Comparison of ENCODE assay signal across 11 cellular contexts in genomic region chr17:8941980-8942617, GRCh38. TPM values are rescaled to one million over a fixed set of nuclear protein-coding genes. Genes with fewer than 3 reads are reported as not detected.
DNase-seq lines count a peak whose midpoint lies in the region; ATAC-seq and TF ChIP-seq lines count a peak whose summit lies in the region.
"Had no signal": no experiment of that assay in that cellular context is flagged by ENCODE, and none has a peak within 500 bp of the region (broad histone marks: within the 10 kb centered on the region; RNA-seq: fewer than 3 reads in every experiment).

No MANE protein-coding gene starts in this region.

- peaks cover 25 to 96% (median 72%) of the 10 kb centered on the region in 4 donors for H3K4me1 Mint-ChIP-seq in CD4-positive, CD25-positive, alpha-beta regulatory T cell
- peaks cover 50% of the 10 kb centered on the region for H3K4me1 Mint-ChIP-seq in memory B cell
- H3K4me1 Mint-ChIP-seq in HFFc6 (ENCODE audit: low read depth): no peaks in the 10 kb centered on the region

- DNase-seq in CD4-positive, CD25-positive, alpha-beta regulatory T cell: peak in 1 of 3 donors; percentile 75
- DNase-seq in activated CD8-positive, alpha-beta memory T cell treated with anti-CD3 and anti-CD28 coated beads for 24 hours: peak; percentile 74
- DNase-seq in memory B cell (ENCODE audit: low spot score in 2 of 2) (no peak), HFFc6 (no peak), NCI-H69 (lab: John Stamatoyannopoulos, UW) (no peak), NCI-H748 treated with DMSO at 0.1 percent for 48 hours (lab: John Stamatoyannopoulos, UW) (no peak)
- DNase-seq: colonic mucosa, NCI-H2107, OCI-M1 had no signal

- H3K27me3 ChIP-seq in CD4-positive, CD25-positive, alpha-beta regulatory T cell (ENCODE audit: control insufficient read depth, insufficient read depth, low read length): no peaks in the 10 kb centered on the region
- H3K27me3 ChIP-seq: colonic mucosa had no signal

- peaks cover 0 to 5% (median 1%) of the 10 kb centered on the region in 7 donors for H3K9me3 Mint-ChIP-seq in CD4-positive, CD25-positive, alpha-beta regulatory T cell
- H3K9me3 Mint-ChIP-seq in memory B cell (peaks cover 5% of the 10 kb centered on the region), HFFc6 (peaks cover 51% of the 10 kb centered on the region)

- H3K36me3 ChIP-seq in CD4-positive, CD25-positive, alpha-beta regulatory T cell (ENCODE audit: control insufficient read depth, insufficient read depth, low read length): peaks cover 37% of the 10 kb centered on the region
- H3K36me3 ChIP-seq: colonic mucosa had no signal

- H3K4me1 ChIP-seq in CD4-positive, CD25-positive, alpha-beta regulatory T cell (ENCODE audit: control insufficient read depth, insufficient read depth, low read length, poor library complexity, severe bottlenecking): peaks cover 78% of the 10 kb centered on the region
- H3K4me1 ChIP-seq: colonic mucosa had no signal

- peaks cover 0 to 2% of the 10 kb centered on the region in 2 experiments for H3K9me3 ChIP-seq in CD4-positive, CD25-positive, alpha-beta regulatory T cell (ENCODE audit: control insufficient read depth in 2 of 2, low read length in 2 of 2)
- H3K9me3 ChIP-seq: colonic mucosa had no signal

- peak overlapping the region; percentile 97 to 99 (median 97) for H3K27ac Mint-ChIP-seq in CD4-positive, CD25-positive, alpha-beta regulatory T cell
- H3K27ac Mint-ChIP-seq in memory B cell: peak overlapping the region; percentile 88
- no peak overlapping the region for H3K27ac Mint-ChIP-seq in HFFc6

- H3K27ac ChIP-seq in CD4-positive, CD25-positive, alpha-beta regulatory T cell (ENCODE audit: insufficient read depth, low read length, poor library complexity, severe bottlenecking): peak overlapping the region; percentile 89
- H3K27ac ChIP-seq: colonic mucosa had no signal

- peaks cover 48% of the 10 kb centered on the region for H3K36me3 Mint-ChIP-seq in CD4-positive, CD25-positive, alpha-beta regulatory T cell
- H3K36me3 Mint-ChIP-seq in memory B cell (peaks cover 39% of the 10 kb centered on the region), HFFc6 (ENCODE audit: low read depth) (no peaks in the 10 kb centered on the region)

- peak in 1 of 2 donors; percentile 8 for ATAC-seq in CD4-positive, CD25-positive, alpha-beta regulatory T cell (ENCODE audit: low read depth in 2 of 2)
- peak; percentile 3 for ATAC-seq in GM21717 (IDR thresholded peaks at IDR 0.05; ENCODE audit: unreplicated experiment)
- ATAC-seq in memory B cell (ENCODE audit: low read depth): peak; percentile 14
- ATAC-seq in HG03521 (IDR thresholded peaks at IDR 0.05; ENCODE audit: unreplicated experiment): no peak

- peak overlapping the region; percentile 57 for H3K4me3 ChIP-seq in CD4-positive, CD25-positive, alpha-beta regulatory T cell (ENCODE audit: low read depth, low read length)
- H3K4me3 ChIP-seq: colonic mucosa had no signal

- peak overlapping the region; percentile 76 to 89 (median 88) for H3K4me3 Mint-ChIP-seq in CD4-positive, CD25-positive, alpha-beta regulatory T cell
- peak overlapping the region; percentile 79 for H3K4me3 Mint-ChIP-seq in memory B cell
- no peak overlapping the region for H3K4me3 Mint-ChIP-seq in HFFc6

- TF ChIP-seq CTCF in HFFc6 (IDR thresholded peaks at IDR 0.05): no peak

- no peaks in the 10 kb centered on the region for H3K27me3 Mint-ChIP-seq in CD4-positive, CD25-positive, alpha-beta regulatory T cell
- H3K27me3 Mint-ChIP-seq in memory B cell (no peaks in the 10 kb centered on the region), HFFc6 (ENCODE audit: insufficient read depth) (no peaks in the 10 kb centered on the region; the same call in none of the 2 replicates)

RNA-seq across cellular contexts. Expression of gene PIK3R5, which starts 23.4 kb away (rescaled TPM):
- total RNA-seq in CD4-positive, CD25-positive, alpha-beta regulatory T cell: 275 TPM
- polyA plus RNA-seq in CD4-positive, CD25-positive, alpha-beta regulatory T cell: 10 to 100 TPM; 34.8 to 40.1 (median 36.9) TPM
- total RNA-seq in HFFc6 (2021; fragmentation: NEBNext Ultra II Directional; extraction: Animal tissue kit (Norgen Biotek cat#: 25700)): not detected

Comparison
In these comparisons a context has a peak if more than half of its experiments do, and no peak if none do; other contexts are left out.
1. RNA of gene PIK3R5, which starts 23.4 kb away (total RNA-seq): 275 TPM in CD4-positive, CD25-positive, alpha-beta regulatory T cell (single experiment); not detected in HFFc6; every median in the first group is over 100 times any median in the second.